12 cellular contexts compared by ENCODE assay signal in the genomic region with DNA sequence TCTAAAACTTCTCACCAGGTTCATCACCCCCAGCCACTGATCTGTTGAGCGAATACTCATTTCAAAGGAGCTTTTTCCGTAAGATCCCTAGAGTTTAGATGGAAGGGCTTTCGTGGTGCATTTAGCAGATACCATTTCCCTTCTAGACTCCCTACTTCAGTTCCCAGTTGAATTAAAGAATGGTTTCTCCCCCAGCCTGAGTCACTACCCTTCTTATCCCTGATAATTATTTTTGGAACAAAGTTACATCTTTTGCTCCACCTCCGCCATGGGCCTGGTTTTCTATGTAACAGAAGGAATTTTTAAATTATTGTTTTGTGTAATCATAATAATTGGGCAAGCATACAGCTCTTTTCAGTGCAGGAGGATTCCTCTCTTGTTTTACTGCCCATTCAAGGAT.
"Had no signal": no experiment of that assay in that cellular context is flagged by ENCODE, and none has a peak within 500 bp of the region (broad histone marks: within the 10 kb centered on the region; RNA-seq: fewer than 3 reads in every experiment).

No MANE protein-coding gene starts in this region.

- H3K27ac ChIP-seq: epithelial cell of prostate, foreskin keratinocyte, psoas muscle, right lobe of liver, spleen, thoracic aorta, upper lobe of right lung had no signal

- H3K9me3 ChIP-seq: psoas muscle, right lobe of liver, spleen, thoracic aorta, upper lobe of right lung had no signal

- H3K27me3 ChIP-seq: foreskin keratinocyte, right lobe of liver, spleen, upper lobe of right lung had no signal

- H3K4me3 ChIP-seq: psoas muscle, right lobe of liver, spleen, thoracic aorta, upper lobe of right lung had no signal

- DNase-seq: activated CD4-positive, alpha-beta T cell treated with anti-CD3 and anti-CD28 coated beads, Interleukin-2, amount 50 U/mL, for 1 hour; activated naive CD4-positive, alpha-beta T cell treated with anti-CD3 and anti-CD28 coated beads for 36 hours; central memory CD4-positive, alpha-beta T cell; foreskin keratinocyte; glutamatergic neuron; psoas muscle; right lobe of liver; spleen; SW 1271; upper lobe of right lung had no signal

- H3K4me1 ChIP-seq: foreskin keratinocyte had no signal
